1 cellular context compared by ENCODE assay signal in the genomic region with DNA sequence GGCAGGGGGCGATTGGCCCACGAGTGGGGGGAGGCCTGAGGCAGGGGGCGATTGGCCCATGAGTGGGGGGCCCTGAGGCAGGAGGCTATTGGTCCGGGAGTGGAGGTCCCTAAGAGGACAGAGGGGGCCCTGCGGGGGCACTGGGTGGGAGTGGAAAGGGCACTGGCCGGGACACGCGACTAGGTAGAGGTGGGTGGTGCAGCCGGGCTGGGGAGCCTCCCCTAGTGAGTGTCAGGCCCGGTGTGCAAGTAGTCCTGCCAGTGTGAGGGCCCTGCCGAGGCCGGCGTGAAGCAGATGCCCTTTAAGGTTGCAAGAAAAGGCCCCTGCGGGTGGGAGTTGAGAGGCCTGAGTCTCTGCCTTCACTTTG.
TF ChIP-seq lines count a peak whose summit lies in the region.

No MANE protein-coding gene starts in this region.

TF ChIP-seq in SK-N-SH, 30 proteins besides CTCF, POLR2A, EP300 and RAD21 (continued from another document):
- TF ChIP-seq MAX (IDR thresholded peaks at IDR 0.05; ENCODE audit: low read depth), result no peak
